ENCODE assay signal across 15 cellular contexts in genomic region chr9:134382733-134383132, GRCh38. TPM values are rescaled to one million over a fixed set of nuclear protein-coding genes. Genes with fewer than 3 reads are reported as not detected.
DNase-seq lines count a peak whose midpoint lies in the region; ATAC-seq, FAIRE-seq and TF ChIP-seq lines count a peak whose summit lies in the region.
"Had no signal": no experiment of that assay in that cellular context is flagged by ENCODE, and none has a peak within 500 bp of the region (broad histone marks: within the 10 kb centered on the region; RNA-seq: fewer than 3 reads in every experiment).

No MANE protein-coding gene starts in this region.

- H4K91ac ChIP-seq in mesenchymal stem cell (ENCODE audit: low read length): no peak overlapping the region

- H3K9ac ChIP-seq in mesenchymal stem cell (ENCODE audit: low read length) (no peak overlapping the region), kidney (ENCODE audit: low read length in 2 of 2) (no peak overlapping the region)

- no peak overlapping the region for H3K4me2 ChIP-seq in mesenchymal stem cell (ENCODE audit: low read length, poor library complexity, severe bottlenecking)

- H3K27me3 ChIP-seq in mesenchymal stem cell (ENCODE audit: control insufficient read depth in 1 of 2, insufficient read depth in 1 of 2, low read length in 2 of 2): no peaks in the 10 kb centered on the region
- H3K27me3 ChIP-seq: esophagus squamous epithelium had no signal

- peak overlapping the region in 1 of 2 experiments; percentile 32 for H3K18ac ChIP-seq in mesenchymal stem cell (ENCODE audit: low read depth in 1 of 2, low read length in 2 of 2)

- no peak overlapping the region for H2AFZ ChIP-seq in mesenchymal stem cell (ENCODE audit: low read depth, low read length)

- no peak for FAIRE-seq in kidney (lab: Jason Lieb, UNC)

- H3K14ac ChIP-seq in mesenchymal stem cell (ENCODE audit: low read length in 2 of 2): peak overlapping the region in 1 of 2 experiments; percentile 64

- H3K79me1 ChIP-seq in mesenchymal stem cell (replicated peaks; ENCODE audit: low read length, poor library complexity, severe bottlenecking): peaks cover 53% of the 10 kb centered on the region

- H2BK15ac ChIP-seq in mesenchymal stem cell (ENCODE audit: low read depth, poor library complexity, severe bottlenecking): no peak overlapping the region

- no peak overlapping the region for H2BK120ac ChIP-seq in mesenchymal stem cell (ENCODE audit: low read depth, low read length)

- H3K36me3 Mint-ChIP-seq in activated T-helper 17 cell treated with anti-CD3 and anti-CD28 coated beads, Interleukin-2, amount 50 U/mL, for 72 hours (ENCODE audit: low read depth): no peaks in the 10 kb centered on the region
- H3K36me3 Mint-ChIP-seq in stimulated activated memory B cell treated with anti-CD40 and anti-IgM and Interleukin-4, amounts not matched to agents 10 μg/mL and 1 μg/mL and 100 μg/mL, for 72 hours: no peaks in the 10 kb centered on the region

- H3K4ac ChIP-seq in mesenchymal stem cell (ENCODE audit: low read depth in 1 of 2, low read length in 2 of 2): no peak overlapping the region

- H3K36me3 ChIP-seq in mesenchymal stem cell (ENCODE audit: control insufficient read depth in 1 of 2, insufficient read depth in 2 of 2, low read depth in 1 of 2, low read length in 2 of 2) (peaks cover 0 to 17% of the 10 kb centered on the region in 2 experiments), kidney (ENCODE audit: control insufficient read depth in 1 of 2, insufficient read depth in 2 of 2, low read length in 2 of 2) (no peaks in the 10 kb centered on the region)

- H3K23ac ChIP-seq in mesenchymal stem cell (ENCODE audit: low read length in 2 of 2): no peak overlapping the region

- H3K27ac ChIP-seq in mesenchymal stem cell (ENCODE audit: low read length, poor library complexity, severe bottlenecking) (no peak overlapping the region), kidney (ENCODE audit: low read depth in 2 of 2, low read length in 2 of 2) (peak overlapping the region in 1 of 2 donors; percentile 57)

- H2BK12ac ChIP-seq in mesenchymal stem cell (ENCODE audit: low read length in 2 of 2): no peak overlapping the region

- no peak overlapping the region for H2BK5ac ChIP-seq in mesenchymal stem cell (ENCODE audit: low read depth, low read length, poor library complexity, severe bottlenecking)

- intact Hi-C loops in kidney (cut with DNase I): no loop called here

- TF ChIP-seq CTCF in kidney (IDR thresholded peaks at IDR 0.05; ENCODE audit: borderline replicate concordance, extremely low read depth, insufficient read depth): no peak

- H3K4me3 ChIP-seq in mesenchymal stem cell (ENCODE audit: insufficient read depth in 1 of 2, low read depth in 1 of 2, low read length in 2 of 2) (no peak overlapping the region), kidney (ENCODE audit: low read length in 2 of 2) (no peak overlapping the region)
- H3K4me3 ChIP-seq: esophagus squamous epithelium had no signal

- peak overlapping the region; percentile 68 for H3K4me3 Mint-ChIP-seq in activated T-helper 17 cell treated with anti-CD3 and anti-CD28 coated beads, Interleukin-2, amount 50 U/mL, for 72 hours
- H3K4me3 Mint-ChIP-seq in stimulated activated memory B cell treated with anti-CD40 and anti-IgM and Interleukin-4, amounts not matched to agents 10 μg/mL and 1 μg/mL and 100 μg/mL, for 72 hours: no peak overlapping the region
- H3K4me3 Mint-ChIP-seq: activated CD4-positive, alpha-beta T cell treated with anti-CD3 and anti-CD28 coated beads for 36 hours had no signal

- H3K4me1 ChIP-seq in mesenchymal stem cell (ENCODE audit: control insufficient read depth, insufficient read depth, low read depth, low read length): peaks cover 78% of the 10 kb centered on the region
- H3K4me1 ChIP-seq in kidney (ENCODE audit: control insufficient read depth in 1 of 2, insufficient read depth in 1 of 2, low read depth in 1 of 2, low read length in 2 of 2): peaks cover 52 to 76% of the 10 kb centered on the region in 2 donors

- no peaks in the 10 kb centered on the region for H3K9me3 Mint-ChIP-seq in activated T-helper 17 cell treated with anti-CD3 and anti-CD28 coated beads, Interleukin-2, amount 50 U/mL, for 72 hours
- H3K9me3 Mint-ChIP-seq in stimulated activated memory B cell treated with anti-CD40 and anti-IgM and Interleukin-4, amounts not matched to agents 10 μg/mL and 1 μg/mL and 100 μg/mL, for 72 hours: no peaks in the 10 kb centered on the region

- no peak overlapping the region for H4K8ac ChIP-seq in mesenchymal stem cell (ENCODE audit: low read length)

- DNase-seq in HT-29 (ENCODE audit: low spot score): peak; percentile 83
- DNase-seq in mesenchymal stem cell: no peak
- no peak for DNase-seq in kidney
- DNase-seq in AG20443 (ENCODE audit: low spot score): no peak
- DNase-seq in activated CD4-positive, CD25-positive, alpha-beta regulatory T cell (lab: John Stamatoyannopoulos, UW): no peak
- DNase-seq: activated naive CD4-positive, alpha-beta T cell treated with anti-CD3 and anti-CD28 coated beads, Interleukin-2, amount 50 U/mL, for 16 hours; DMS153; esophagus squamous epithelium; mesendoderm; NCI-H2081; NCI-H510A treated with DMSO at 0.1 percent for 48 hours had no signal

- peak overlapping the region; percentile 55 for H2AK5ac ChIP-seq in mesenchymal stem cell (ENCODE audit: low read length, severe bottlenecking)

- peak overlapping the region; percentile 70 for H3K27ac Mint-ChIP-seq in activated T-helper 17 cell treated with anti-CD3 and anti-CD28 coated beads, Interleukin-2, amount 50 U/mL, for 72 hours
- H3K27ac Mint-ChIP-seq in stimulated activated memory B cell treated with anti-CD40 and anti-IgM and Interleukin-4, amounts not matched to agents 10 μg/mL and 1 μg/mL and 100 μg/mL, for 72 hours: peak overlapping the region; percentile 51
- H3K27ac Mint-ChIP-seq: activated CD4-positive, alpha-beta T cell treated with anti-CD3 and anti-CD28 coated beads for 36 hours had no signal

- ATAC-seq in activated T-helper 17 cell treated with anti-CD3 and anti-CD28 coated beads, Interleukin-2, amount 50 U/mL, for 72 hours (replicated peaks): no peak
- no peak for ATAC-seq in stimulated activated memory B cell treated with anti-CD40 and anti-IgM and Interleukin-4, amounts not matched to agents 10 μg/mL and 1 μg/mL and 100 μg/mL, for 72 hours
- ATAC-seq in GM19455 (IDR thresholded peaks at IDR 0.05; ENCODE audit: unreplicated experiment): no peak

- H3K4me1 Mint-ChIP-seq in activated T-helper 17 cell treated with anti-CD3 and anti-CD28 coated beads, Interleukin-2, amount 50 U/mL, for 72 hours: peaks cover 12% of the 10 kb centered on the region
- peaks cover 29% of the 10 kb centered on the region for H3K4me1 Mint-ChIP-seq in stimulated activated memory B cell treated with anti-CD40 and anti-IgM and Interleukin-4, amounts not matched to agents 10 μg/mL and 1 μg/mL and 100 μg/mL, for 72 hours

- H3K9me3 ChIP-seq in mesenchymal stem cell (ENCODE audit: control insufficient read depth, low read length): no peaks in the 10 kb centered on the region
- no peaks in the 10 kb centered on the region for H3K9me3 ChIP-seq in kidney (ENCODE audit: control insufficient read depth in 1 of 2, low read length in 2 of 2)
- H3K9me3 ChIP-seq: esophagus squamous epithelium had no signal

- WGBS in mesenchymal stem cell: 96% methylated on average over 14 of the region's 14 CpGs

- no peaks in the 10 kb centered on the region for H3K27me3 Mint-ChIP-seq in activated T-helper 17 cell treated with anti-CD3 and anti-CD28 coated beads, Interleukin-2, amount 50 U/mL, for 72 hours
- no peaks in the 10 kb centered on the region for H3K27me3 Mint-ChIP-seq in stimulated activated memory B cell treated with anti-CD40 and anti-IgM and Interleukin-4, amounts not matched to agents 10 μg/mL and 1 μg/mL and 100 μg/mL, for 72 hours
- H3K27me3 Mint-ChIP-seq: activated CD4-positive, alpha-beta T cell treated with anti-CD3 and anti-CD28 coated beads for 36 hours had no signal

RNA-seq across cellular contexts. Expression of gene RXRA, which starts 56.5 kb away (rescaled TPM):
- 63.4 and 74.4 TPM in 2 replicates for total RNA-seq in HT-29 (2014; rRNA removed; shearing (Covaris generic))
- total RNA-seq in activated T-helper 17 cell treated with anti-CD3 and anti-CD28 coated beads, Interleukin-2, amount 50 U/mL, for 72 hours: 10 to 100 TPM in 1 of 2 donors, 1 to 10 TPM in 1; 4.2 to 41.6 TPM
- polyA plus RNA-seq in mesenchymal stem cell (2013, experiment 1 of 2): 37.8 TPM
- polyA plus RNA-seq in mesenchymal stem cell (2013, experiment 2 of 2): 38.3 TPM
- 49.5 TPM for total RNA-seq in kidney
- polyA plus RNA-seq in kidney (ENCODE audit: insufficient read depth, low read depth, low replicate concordance): 24.0 TPM
